ENCODE assay signal across 1 cellular context in the genomic region with DNA sequence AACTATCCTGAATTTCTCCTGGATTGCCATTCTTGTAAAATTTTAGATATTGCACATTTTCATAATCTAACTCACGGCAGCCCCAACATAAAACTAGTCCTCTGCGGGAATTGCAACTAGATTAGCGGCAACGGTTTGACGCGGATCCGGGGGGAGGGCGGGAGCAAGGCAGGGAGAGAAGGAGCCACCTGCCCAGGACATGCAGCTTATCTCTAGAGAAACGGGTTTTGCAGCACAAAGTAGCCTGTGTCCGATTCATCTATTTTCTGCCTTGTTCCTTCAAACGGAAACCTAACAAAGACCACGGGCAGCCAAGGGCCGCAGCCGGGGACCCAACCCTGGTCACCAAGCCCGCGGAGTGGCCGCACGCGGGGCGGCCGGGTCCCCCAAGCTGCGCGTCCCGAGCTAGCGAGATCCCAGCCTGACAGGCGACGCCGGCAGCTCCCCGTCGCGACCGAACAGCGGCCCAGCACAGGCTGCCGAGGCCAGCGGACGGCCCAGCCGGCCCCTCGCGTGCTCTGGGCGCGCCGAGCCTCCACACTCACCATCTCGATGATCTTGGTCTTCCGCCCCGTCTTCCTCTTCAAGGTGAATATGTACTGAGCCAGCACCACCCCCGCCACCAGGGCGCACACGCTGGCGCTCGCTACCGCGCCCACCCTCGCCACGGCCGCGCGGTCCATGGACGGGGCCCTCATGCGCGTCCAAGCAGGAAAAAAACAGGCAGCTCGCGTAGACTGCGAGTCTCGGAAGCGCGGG.
A peak's percentile ranks its signal among the peaks of the same experiment; 100 is the strongest.
TF ChIP-seq lines count a peak whose summit lies in the region.

A gene (minus strand): TSS at position 754 of the 759 bp plus-strand sequence. CDS start 71 bp downstream, at position 683.

TF ChIP-seq in HEK293, 187 proteins besides CTCF, POLR2A, EP300 and RAD21 (continued from another document and continues in another):
- TF ChIP-seq, protein P1, sequence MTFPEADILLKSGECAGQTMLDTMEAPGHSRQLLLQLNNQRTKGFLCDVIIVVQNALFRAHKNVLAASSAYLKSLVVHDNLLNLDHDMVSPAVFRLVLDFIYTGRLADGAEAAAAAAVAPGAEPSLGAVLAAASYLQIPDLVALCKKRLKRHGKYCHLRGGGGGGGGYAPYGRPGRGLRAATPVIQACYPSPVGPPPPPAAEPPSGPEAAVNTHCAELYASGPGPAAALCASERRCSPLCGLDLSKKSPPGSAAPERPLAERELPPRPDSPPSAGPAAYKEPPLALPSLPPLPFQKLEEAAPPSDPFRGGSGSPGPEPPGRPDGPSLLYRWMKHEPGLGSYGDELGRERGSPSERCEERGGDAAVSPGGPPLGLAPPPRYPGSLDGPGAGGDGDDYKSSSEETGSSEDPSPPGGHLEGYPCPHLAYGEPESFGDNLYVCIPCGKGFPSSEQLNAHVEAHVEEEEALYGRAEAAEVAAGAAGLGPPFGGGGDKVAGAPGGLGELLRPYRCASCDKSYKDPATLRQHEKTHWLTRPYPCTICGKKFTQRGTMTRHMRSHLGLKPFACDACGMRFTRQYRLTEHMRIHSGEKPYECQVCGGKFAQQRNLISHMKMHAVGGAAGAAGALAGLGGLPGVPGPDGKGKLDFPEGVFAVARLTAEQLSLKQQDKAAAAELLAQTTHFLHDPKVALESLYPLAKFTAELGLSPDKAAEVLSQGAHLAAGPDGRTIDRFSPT (tag by site-specific recombination; IDR thresholded peaks at IDR 0.05): no peak
- no peak for TF ChIP-seq IKZF3 (tag by site-specific recombination; IDR thresholded peaks at IDR 0.05)
- TF ChIP-seq ZNF501 (tag by site-specific recombination; IDR thresholded peaks at IDR 0.05): peak; percentile 82
- no peak for TF ChIP-seq ZNF707 (tag by site-specific recombination; IDR thresholded peaks at IDR 0.05)
- TF ChIP-seq ZFP41 (tag by site-specific recombination; IDR thresholded peaks at IDR 0.05; ENCODE audit: borderline replicate concordance): no peak
- no peak for TF ChIP-seq ZNF37A (tag by site-specific recombination; IDR thresholded peaks at IDR 0.05)
- TF ChIP-seq ZBTB17 (tag by site-specific recombination; IDR thresholded peaks at IDR 0.05): peak; percentile 83
- TF ChIP-seq, protein P2, sequence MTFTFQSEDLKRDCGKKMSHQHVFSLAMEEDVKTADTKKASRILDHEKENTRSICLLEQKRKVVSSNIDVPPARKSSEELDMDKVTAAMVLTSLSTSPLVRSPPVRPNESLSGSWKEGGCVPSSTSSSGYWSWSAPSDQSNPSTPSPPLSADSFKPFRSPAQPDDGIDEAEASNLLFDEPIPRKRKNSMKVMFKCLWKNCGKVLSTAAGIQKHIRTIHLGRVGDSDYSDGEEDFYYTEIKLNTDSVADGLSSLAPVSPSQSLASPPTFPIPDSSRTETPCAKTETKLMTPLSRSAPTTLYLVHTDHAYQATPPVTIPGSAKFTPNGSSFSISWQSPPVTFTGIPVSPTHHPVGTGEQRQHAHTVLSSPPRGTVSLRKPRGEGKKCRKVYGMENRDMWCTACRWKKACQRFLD (tag by site-specific recombination; IDR thresholded peaks at IDR 0.05): no peak
- TF ChIP-seq, protein P3, sequence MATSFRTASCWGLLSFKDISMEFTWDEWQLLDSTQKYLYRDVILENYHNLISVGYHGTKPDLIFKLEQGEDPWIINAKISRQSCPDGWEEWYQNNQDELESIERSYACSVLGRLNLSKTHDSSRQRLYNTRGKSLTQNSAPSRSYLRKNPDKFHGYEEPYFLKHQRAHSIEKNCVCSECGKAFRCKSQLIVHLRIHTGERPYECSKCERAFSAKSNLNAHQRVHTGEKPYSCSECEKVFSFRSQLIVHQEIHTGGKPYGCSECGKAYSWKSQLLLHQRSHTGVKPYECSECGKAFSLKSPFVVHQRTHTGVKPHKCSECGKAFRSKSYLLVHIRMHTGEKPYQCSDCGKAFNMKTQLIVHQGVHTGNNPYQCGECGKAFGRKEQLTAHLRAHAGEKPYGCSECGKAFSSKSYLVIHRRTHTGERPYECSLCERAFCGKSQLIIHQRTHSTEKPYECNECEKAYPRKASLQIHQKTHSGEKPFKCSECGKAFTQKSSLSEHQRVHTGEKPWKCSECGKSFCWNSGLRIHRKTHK (tag by site-specific recombination; IDR thresholded peaks at IDR 0.05): no peak
- no peak for TF ChIP-seq ZNF626 (tag by site-specific recombination; IDR thresholded peaks at IDR 0.05)
- no peak for TF ChIP-seq KLF16 (tag by site-specific recombination; IDR thresholded peaks at IDR 0.05)
- TF ChIP-seq ZNF114 (tag by site-specific recombination; IDR thresholded peaks at IDR 0.05): no peak
- TF ChIP-seq KLF1 (tag by site-specific recombination; IDR thresholded peaks at IDR 0.05): no peak
- TF ChIP-seq, protein P4, sequence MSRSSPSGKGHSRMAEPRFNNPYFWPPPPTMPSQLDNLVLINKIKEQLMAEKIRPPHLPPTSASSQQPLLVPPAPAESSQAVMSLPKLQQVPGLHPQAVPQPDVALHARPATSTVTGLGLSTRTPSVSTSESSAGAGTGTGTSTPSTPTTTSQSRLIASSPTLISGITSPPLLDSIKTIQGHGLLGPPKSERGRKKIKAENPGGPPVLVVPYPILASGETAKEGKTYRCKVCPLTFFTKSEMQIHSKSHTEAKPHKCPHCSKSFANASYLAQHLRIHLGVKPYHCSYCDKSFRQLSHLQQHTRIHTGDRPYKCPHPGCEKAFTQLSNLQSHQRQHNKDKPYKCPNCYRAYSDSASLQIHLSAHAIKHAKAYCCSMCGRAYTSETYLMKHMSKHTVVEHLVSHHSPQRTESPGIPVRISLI (tag by site-specific recombination; IDR thresholded peaks at IDR 0.05): peak; percentile 94
- TF ChIP-seq, protein P5, sequence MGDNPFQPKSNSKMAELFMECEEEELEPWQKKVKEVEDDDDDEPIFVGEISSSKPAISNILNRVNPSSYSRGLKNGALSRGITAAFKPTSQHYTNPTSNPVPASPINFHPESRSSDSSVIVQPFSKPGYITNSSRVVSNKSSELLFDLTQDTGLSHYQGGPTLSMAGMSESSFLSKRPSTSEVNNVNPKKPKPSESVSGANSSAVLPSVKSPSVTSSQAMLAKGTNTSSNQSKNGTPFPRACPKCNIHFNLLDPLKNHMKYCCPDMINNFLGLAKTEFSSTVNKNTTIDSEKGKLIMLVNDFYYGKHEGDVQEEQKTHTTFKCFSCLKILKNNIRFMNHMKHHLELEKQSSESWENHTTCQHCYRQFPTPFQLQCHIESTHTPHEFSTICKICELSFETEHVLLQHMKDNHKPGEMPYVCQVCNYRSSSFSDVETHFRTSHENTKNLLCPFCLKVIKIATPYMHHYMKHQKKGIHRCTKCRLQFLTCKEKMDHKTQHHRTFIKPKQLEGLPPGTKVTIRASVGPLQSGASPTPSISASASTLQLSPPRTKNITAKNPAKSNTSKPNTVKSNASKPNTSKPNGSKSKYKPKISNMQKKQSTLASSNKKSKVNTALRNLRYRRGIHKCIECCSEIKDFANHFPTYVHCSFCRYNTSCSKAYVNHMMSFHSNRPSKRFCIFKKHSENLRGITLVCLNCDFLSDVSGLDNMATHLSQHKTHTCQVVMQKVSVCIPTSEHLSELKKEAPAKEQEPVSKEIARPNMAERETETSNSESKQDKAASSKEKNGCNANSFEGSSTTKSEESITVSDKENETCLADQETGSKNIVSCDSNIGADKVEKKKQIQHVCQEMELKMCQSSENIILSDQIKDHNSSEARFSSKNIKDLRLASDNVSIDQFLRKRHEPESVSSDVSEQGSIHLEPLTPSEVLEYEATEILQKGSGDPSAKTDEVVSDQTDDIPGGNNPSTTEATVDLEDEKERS (tag by site-specific recombination; IDR thresholded peaks at IDR 0.05): no peak
- no peak for TF ChIP-seq ZNF24 (tag by site-specific recombination; IDR thresholded peaks at IDR 0.05)
- TF ChIP-seq, protein P6, sequence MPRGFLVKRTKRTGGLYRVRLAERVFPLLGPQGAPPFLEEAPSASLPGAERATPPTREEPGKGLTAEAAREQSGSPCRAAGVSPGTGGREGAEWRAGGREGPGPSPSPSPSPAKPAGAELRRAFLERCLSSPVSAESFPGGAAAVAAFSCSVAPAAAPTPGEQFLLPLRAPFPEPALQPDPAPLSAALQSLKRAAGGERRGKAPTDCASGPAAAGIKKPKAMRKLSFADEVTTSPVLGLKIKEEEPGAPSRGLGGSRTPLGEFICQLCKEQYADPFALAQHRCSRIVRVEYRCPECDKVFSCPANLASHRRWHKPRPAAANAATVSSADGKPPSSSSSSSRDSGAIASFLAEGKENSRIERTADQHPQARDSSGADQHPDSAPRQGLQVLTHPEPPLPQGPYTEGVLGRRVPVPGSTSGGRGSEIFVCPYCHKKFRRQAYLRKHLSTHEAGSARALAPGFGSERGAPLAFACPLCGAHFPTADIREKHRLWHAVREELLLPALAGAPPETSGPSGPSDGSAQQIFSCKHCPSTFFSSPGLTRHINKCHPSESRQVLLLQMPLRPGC (tag by site-specific recombination; IDR thresholded peaks at IDR 0.05): no peak
- TF ChIP-seq BCL11A (tag by site-specific recombination; IDR thresholded peaks at IDR 0.05; ENCODE audit: low read depth): no peak
- TF ChIP-seq ZNF785 (tag by site-specific recombination; IDR thresholded peaks at IDR 0.05): 0 out of 2 replicates have a peak, but pooled peaks have one; percentile 40
- TF ChIP-seq, protein P7, sequence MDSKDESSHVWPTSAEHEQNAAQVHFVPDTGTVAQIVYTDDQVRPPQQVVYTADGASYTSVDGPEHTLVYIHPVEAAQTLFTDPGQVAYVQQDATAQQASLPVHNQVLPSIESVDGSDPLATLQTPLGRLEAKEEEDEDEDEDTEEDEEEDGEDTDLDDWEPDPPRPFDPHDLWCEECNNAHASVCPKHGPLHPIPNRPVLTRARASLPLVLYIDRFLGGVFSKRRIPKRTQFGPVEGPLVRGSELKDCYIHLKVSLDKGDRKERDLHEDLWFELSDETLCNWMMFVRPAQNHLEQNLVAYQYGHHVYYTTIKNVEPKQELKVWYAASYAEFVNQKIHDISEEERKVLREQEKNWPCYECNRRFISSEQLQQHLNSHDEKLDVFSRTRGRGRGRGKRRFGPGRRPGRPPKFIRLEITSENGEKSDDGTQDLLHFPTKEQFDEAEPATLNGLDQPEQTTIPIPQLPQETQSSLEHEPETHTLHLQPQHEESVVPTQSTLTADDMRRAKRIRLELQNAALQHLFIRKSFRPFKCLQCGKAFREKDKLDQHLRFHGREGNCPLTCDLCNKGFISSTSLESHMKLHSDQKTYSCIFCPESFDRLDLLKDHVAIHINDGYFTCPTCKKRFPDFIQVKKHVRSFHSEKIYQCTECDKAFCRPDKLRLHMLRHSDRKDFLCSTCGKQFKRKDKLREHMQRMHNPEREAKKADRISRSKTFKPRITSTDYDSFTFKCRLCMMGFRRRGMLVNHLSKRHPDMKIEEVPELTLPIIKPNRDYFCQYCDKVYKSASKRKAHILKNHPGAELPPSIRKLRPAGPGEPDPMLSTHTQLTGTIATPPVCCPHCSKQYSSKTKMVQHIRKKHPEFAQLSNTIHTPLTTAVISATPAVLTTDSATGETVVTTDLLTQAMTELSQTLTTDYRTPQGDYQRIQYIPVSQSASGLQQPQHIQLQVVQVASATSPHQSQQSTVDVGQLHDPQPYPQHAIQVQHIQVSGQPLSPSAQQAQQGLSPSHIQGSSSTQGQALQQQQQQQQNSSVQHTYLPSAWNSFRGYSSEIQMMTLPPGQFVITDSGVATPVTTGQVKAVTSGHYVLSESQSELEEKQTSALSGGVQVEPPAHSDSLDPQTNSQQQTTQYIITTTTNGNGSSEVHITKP (tag by site-specific recombination; IDR thresholded peaks at IDR 0.05): no peak
- TF ChIP-seq ZNF248 (tag by site-specific recombination; IDR thresholded peaks at IDR 0.05): no peak
- TF ChIP-seq ZNF335 (tag by site-specific recombination; conservative IDR thresholded peaks at IDR 0.05): peak; percentile 63
- TF ChIP-seq, protein P8, sequence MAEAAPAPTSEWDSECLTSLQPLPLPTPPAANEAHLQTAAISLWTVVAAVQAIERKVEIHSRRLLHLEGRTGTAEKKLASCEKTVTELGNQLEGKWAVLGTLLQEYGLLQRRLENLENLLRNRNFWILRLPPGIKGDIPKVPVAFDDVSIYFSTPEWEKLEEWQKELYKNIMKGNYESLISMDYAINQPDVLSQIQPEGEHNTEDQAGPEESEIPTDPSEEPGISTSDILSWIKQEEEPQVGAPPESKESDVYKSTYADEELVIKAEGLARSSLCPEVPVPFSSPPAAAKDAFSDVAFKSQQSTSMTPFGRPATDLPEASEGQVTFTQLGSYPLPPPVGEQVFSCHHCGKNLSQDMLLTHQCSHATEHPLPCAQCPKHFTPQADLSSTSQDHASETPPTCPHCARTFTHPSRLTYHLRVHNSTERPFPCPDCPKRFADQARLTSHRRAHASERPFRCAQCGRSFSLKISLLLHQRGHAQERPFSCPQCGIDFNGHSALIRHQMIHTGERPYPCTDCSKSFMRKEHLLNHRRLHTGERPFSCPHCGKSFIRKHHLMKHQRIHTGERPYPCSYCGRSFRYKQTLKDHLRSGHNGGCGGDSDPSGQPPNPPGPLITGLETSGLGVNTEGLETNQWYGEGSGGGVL (tag by site-specific recombination; IDR thresholded peaks at IDR 0.05): no peak
- TF ChIP-seq ZNF426 (tag by site-specific recombination; IDR thresholded peaks at IDR 0.05): no peak
- TF ChIP-seq HOXD13 (CRISPR knock-in tag; IDR thresholded peaks at IDR 0.05; ENCODE audit: borderline replicate concordance): no peak
- no peak for TF ChIP-seq ZNF155 (tag by site-specific recombination; IDR thresholded peaks at IDR 0.05)
- TF ChIP-seq ZNF610 (tag by site-specific recombination; IDR thresholded peaks at IDR 0.05; ENCODE audit: borderline replicate concordance): no peak
- TF ChIP-seq, protein P9, sequence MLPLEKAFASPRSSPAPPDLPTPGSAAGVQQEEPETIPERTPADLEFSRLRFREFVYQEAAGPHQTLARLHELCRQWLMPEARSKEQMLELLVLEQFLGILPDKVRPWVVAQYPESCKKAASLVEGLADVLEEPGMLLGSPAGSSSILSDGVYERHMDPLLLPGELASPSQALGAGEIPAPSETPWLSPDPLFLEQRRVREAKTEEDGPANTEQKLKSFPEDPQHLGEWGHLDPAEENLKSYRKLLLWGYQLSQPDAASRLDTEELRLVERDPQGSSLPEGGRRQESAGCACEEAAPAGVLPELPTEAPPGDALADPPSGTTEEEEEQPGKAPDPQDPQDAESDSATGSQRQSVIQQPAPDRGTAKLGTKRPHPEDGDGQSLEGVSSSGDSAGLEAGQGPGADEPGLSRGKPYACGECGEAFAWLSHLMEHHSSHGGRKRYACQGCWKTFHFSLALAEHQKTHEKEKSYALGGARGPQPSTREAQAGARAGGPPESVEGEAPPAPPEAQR (tag by site-specific recombination; IDR thresholded peaks at IDR 0.05): no peak
- TF ChIP-seq ZNF670 (tag by site-specific recombination; IDR thresholded peaks at IDR 0.05; ENCODE audit: low read depth): no peak
- TF ChIP-seq ZNF10 (tag by site-specific recombination; IDR thresholded peaks at IDR 0.05): no peak
- 0 out of 2 replicates have a peak, but pooled peaks have one; percentile 37 for TF ChIP-seq ZNF600 (tag by site-specific recombination; IDR thresholded peaks at IDR 0.05)
- TF ChIP-seq, protein P10, sequence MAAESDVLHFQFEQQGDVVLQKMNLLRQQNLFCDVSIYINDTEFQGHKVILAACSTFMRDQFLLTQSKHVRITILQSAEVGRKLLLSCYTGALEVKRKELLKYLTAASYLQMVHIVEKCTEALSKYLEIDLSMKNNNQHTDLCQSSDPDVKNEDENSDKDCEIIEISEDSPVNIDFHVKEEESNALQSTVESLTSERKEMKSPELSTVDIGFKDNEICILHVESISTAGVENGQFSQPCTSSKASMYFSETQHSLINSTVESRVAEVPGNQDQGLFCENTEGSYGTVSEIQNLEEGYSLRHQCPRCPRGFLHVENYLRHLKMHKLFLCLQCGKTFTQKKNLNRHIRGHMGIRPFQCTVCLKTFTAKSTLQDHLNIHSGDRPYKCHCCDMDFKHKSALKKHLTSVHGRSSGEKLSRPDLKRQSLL (tag by site-specific recombination; IDR thresholded peaks at IDR 0.05): no peak
- TF ChIP-seq ZNF311 (tag by site-specific recombination; IDR thresholded peaks at IDR 0.05; ENCODE audit: borderline replicate concordance): no peak
- no peak for TF ChIP-seq RBAK (tag by site-specific recombination; IDR thresholded peaks at IDR 0.05)
- peak; percentile 28; the same call in 1 of the 2 replicates for TF ChIP-seq ZBTB48 (tag by site-specific recombination; IDR thresholded peaks at IDR 0.05)
- no peak for TF ChIP-seq ZNF510 (tag by site-specific recombination; IDR thresholded peaks at IDR 0.05; ENCODE audit: insufficient replicate concordance)
- TF ChIP-seq ZNF16 (tag by site-specific recombination; IDR thresholded peaks at IDR 0.05; ENCODE audit: low read depth): no peak
